Comparison of ENCODE assay signal across 22 cellular contexts in the genomic region with DNA sequence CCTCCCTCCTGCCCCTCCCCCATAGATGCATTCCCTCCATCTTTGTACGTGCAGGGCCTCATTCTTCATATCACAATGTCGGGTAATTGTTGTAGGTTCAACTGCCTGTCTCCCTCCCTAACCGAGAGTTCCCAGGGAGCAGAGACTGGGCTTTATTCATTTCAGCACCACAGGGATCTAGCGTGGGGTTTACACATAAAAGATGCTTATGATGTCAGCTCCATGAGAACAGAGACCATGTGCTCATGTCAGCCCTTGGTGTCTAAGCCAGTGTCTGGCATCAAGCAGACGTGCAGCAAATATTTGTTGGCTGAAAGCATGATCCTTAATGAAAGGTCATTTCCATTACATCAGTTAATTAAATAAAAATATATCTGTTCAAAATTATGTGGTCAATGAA.
DNase-seq lines count a peak whose midpoint lies in the region; ATAC-seq and TF ChIP-seq lines count a peak whose summit lies in the region.
"Had no signal": no experiment of that assay in that cellular context is flagged by ENCODE, and none has a peak within 500 bp of the region (broad histone marks: within the 10 kb centered on the region; RNA-seq: fewer than 3 reads in every experiment).

No MANE protein-coding gene starts in this region.

- no peak for TF ChIP-seq POLR2A in prostate gland (IDR thresholded peaks at IDR 0.05)

- H3K9me3 ChIP-seq in DND-41 (ENCODE audit: insufficient read depth, low read length, severe bottlenecking) (no peaks in the 10 kb centered on the region), neural cell (ENCODE audit: low read length) (no peaks in the 10 kb centered on the region), prostate gland (no peaks in the 10 kb centered on the region)
- H3K9me3 ChIP-seq: HAP-1 had no signal

- H4K20me1 ChIP-seq in DND-41 (ENCODE audit: insufficient read depth, low read length) (no peaks in the 10 kb centered on the region), neural cell (ENCODE audit: insufficient read depth) (no peaks in the 10 kb centered on the region)

- H3K4me1 ChIP-seq in DND-41 (ENCODE audit: insufficient read depth, low read length) (peaks cover 11% of the 10 kb centered on the region), prostate gland (replicated peaks) (no peaks in the 10 kb centered on the region)
- H3K4me1 ChIP-seq: HAP-1 had no signal

- intact Hi-C loops in prostate gland (cut with DNase I) = no loop called here

- no peak overlapping the region for H3K9ac ChIP-seq in DND-41 (ENCODE audit: low read depth, low read length)
- H3K9ac ChIP-seq in neural cell (ENCODE audit: low read length) = no peak overlapping the region
- H3K9ac ChIP-seq: GM23248 had no signal

- ATAC-seq in DND-41 (ENCODE audit: insufficient read depth, low read depth) = no peak
- ATAC-seq in GM18907 (IDR thresholded peaks at IDR 0.05; ENCODE audit: unreplicated experiment) = no peak

- no peaks in the 10 kb centered on the region for H3K79me2 ChIP-seq in DND-41 (ENCODE audit: insufficient read depth, low read length)
- no peaks in the 10 kb centered on the region for H3K79me2 ChIP-seq in neural cell (replicated peaks; ENCODE audit: insufficient read depth, low read length)

- 87% methylated on average over 5 of the region's 5 CpGs for WGBS in prostate gland

- DNase-seq in DND-41 (no peak), NCI-H345 treated with DMSO at 0.1 percent for 48 hours (lab: John Stamatoyannopoulos, UW; ENCODE audit: unreplicated experiment) (peak; percentile 24), choroid plexus epithelial cell (ENCODE audit: low read depth) (peak; percentile 40), EL (no peak), prostate gland (ENCODE audit: low spot score) (no peak)
- DNase-seq: ACHN, DMS79 treated with DMSO at 0.1 percent for 48 hours, GDM1, GM23248, NCI-H1092 treated with DMSO at 0.1 percent for 48 hours, NCI-H146, NCI-H2029 treated with DMSO at 0.1 percent for 48 hours, NCI-H2171, NCI-H446 treated with DMSO at 0.1 percent for 48 hours, NCI-H82, OCI-M1, Right ventricle myocardium superior had no signal

- TF ChIP-seq EP300 in neural cell (conservative IDR thresholded peaks at IDR 0.05; ENCODE audit: poor library complexity, severe bottlenecking) = no peak

- TF ChIP-seq CTCF in DND-41 (IDR thresholded peaks at IDR 0.05; ENCODE audit: borderline replicate concordance, extremely low read depth, low read length, poor library complexity, severe bottlenecking) (no peak), choroid plexus epithelial cell (conservative IDR thresholded peaks at IDR 0.05; ENCODE audit: low read depth, low read length) (no peak), neural cell (IDR thresholded peaks at IDR 0.05; ENCODE audit: poor library complexity, severe bottlenecking) (no peak), prostate gland (IDR thresholded peaks at IDR 0.05) (no peak)

- no peak overlapping the region for H3K4me3 ChIP-seq in DND-41 (ENCODE audit: low read depth in 1 of 2, low read length in 2 of 2)
- no peak overlapping the region for H3K4me3 ChIP-seq in choroid plexus epithelial cell (ENCODE audit: low read depth, low read length)
- no peak overlapping the region for H3K4me3 ChIP-seq in neural cell (ENCODE audit: low read length)
- H3K4me3 ChIP-seq in prostate gland = no peak overlapping the region
- H3K4me3 ChIP-seq: GM23248, HAP-1, SK-N-MC had no signal

- no peaks in the 10 kb centered on the region for H3K9me2 ChIP-seq in neural cell (ENCODE audit: insufficient read depth, low read length)

- H2AFZ ChIP-seq in DND-41 (ENCODE audit: low read depth, low read length) = 0 out of 2 replicates have a peak overlapping the region, but pooled peaks have one; percentile 19
- H2AFZ ChIP-seq in neural cell (ENCODE audit: low read depth, low read length) = peak overlapping the region; percentile 1
- H2AFZ ChIP-seq: GM23248 had no signal

- no peak overlapping the region for H3K27ac ChIP-seq in DND-41 (ENCODE audit: low read length)
- no peak overlapping the region for H3K27ac ChIP-seq in neural cell (ENCODE audit: low read length)
- no peak overlapping the region for H3K27ac ChIP-seq in prostate gland
- H3K27ac ChIP-seq: C4-2B, GM23248, SK-N-MC had no signal

- H3K4me2 ChIP-seq in DND-41 (ENCODE audit: insufficient read depth, low read length) = no peak overlapping the region
- no peak overlapping the region for H3K4me2 ChIP-seq in neural cell (ENCODE audit: low read length)

- H3F3A ChIP-seq in neural cell (ENCODE audit: insufficient read depth, low read length, poor library complexity, severe bottlenecking) = no peaks in the 10 kb centered on the region

- no peaks in the 10 kb centered on the region for H3K27me3 ChIP-seq in DND-41 (ENCODE audit: insufficient read depth, low read length, poor library complexity)
- no peaks in the 10 kb centered on the region for H3K27me3 ChIP-seq in neural cell (ENCODE audit: insufficient read depth, low read depth, low read length)
- no peaks in the 10 kb centered on the region for H3K27me3 ChIP-seq in prostate gland (replicated peaks; ENCODE audit: insufficient read depth)

- H3K36me3 ChIP-seq in DND-41 (ENCODE audit: insufficient read depth, low read length) (no peaks in the 10 kb centered on the region), neural cell (ENCODE audit: insufficient read depth, low read length) (no peaks in the 10 kb centered on the region), prostate gland (no peaks in the 10 kb centered on the region)
- H3K36me3 ChIP-seq: HAP-1 had no signal

- TF ChIP-seq RAD21 in neural cell (conservative IDR thresholded peaks at IDR 0.05) = no peak

TF ChIP-seq in neural cell, 6 proteins besides CTCF, POLR2A, EP300 and RAD21:
- TF ChIP-seq MXI1 (conservative IDR thresholded peaks at IDR 0.05; ENCODE audit: poor library complexity, severe bottlenecking) = no peak
- TF ChIP-seq POLR2AphosphoS5 (IDR thresholded peaks at IDR 0.05) = no peak

Comparison
In these comparisons a context has a peak if more than half of its experiments do, and no peak if none do; other contexts are left out.
1. DNase-seq: peak in NCI-H345 treated with DMSO at 0.1 percent for 48 hours (single experiment) and choroid plexus epithelial cell (single experiment); none in DND-41 (single experiment), EL (single experiment) and prostate gland (single experiment).